ENCODE assay signal across 10 cellular contexts in the genomic region with DNA sequence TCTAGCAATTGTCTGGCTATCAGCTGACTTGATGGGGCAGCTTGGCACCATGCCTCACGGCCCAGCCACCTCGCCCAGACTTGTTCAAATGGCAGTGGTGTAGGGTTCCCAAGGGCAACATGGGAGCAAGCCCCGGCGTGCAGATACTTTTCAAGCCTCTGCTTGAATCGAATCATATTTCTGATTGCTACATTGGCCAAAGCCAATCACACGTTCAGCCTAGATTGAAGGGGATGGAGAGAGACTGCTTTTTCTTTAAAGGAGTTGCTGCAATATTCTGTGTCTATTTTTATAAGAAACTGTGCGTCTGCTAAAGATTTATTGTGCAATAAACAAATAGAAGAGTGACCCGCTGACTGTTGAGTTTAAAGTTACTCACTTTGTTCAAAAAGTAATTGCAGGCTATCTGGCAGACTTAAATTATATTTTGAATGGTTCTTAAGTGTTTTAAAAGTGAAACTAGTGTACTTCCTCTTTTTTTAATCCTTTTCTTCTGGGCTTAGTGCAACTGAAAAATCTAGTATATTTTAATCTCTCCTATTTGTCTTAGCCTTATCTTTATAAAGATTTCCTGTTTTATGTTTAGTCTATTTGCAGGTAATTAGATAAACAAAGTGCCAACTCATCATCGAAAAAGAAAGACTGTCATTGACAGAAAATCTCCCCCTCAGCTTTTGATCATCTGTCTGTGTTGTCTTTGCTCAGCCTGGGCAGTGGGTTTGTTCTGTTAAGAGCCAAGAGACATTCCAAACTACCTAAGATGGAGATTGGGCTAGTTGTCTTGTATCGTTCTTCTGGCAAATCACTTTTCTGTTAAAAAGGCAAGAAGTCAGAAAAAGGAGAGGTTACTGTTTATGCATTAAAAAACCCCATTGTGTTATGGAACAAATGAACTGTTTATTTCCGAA.
A peak's percentile ranks its signal among the peaks of the same experiment; 100 is the strongest.
DNase-seq lines count a peak whose midpoint lies in the region; ATAC-seq, FAIRE-seq and TF ChIP-seq lines count a peak whose summit lies in the region.
"Had no signal": no experiment of that assay in that cellular context is flagged by ENCODE, and none has a peak within 500 bp of the region (broad histone marks: within the 10 kb centered on the region; RNA-seq: fewer than 3 reads in every experiment).

No MANE protein-coding gene starts in this region.

- no peak for TF ChIP-seq CTCF in smooth muscle cell (IDR thresholded peaks at IDR 0.05; ENCODE audit: borderline replicate concordance, insufficient read depth, poor library complexity, severe bottlenecking)

- POLR2A ChIA-PET in T-cell (lab: Charles Lee) = no interaction called here

- peaks cover 12 to 23% of the 10 kb centered on the region in 2 donors for H3K27me3 Mint-ChIP-seq in T-cell

- H3K9ac ChIP-seq in smooth muscle cell (ENCODE audit: low read depth) = no peak overlapping the region

- peaks cover 0 to 5% (median 4%) of the 10 kb centered on the region in 3 donors for H3K9me3 Mint-ChIP-seq in T-cell

- FAIRE-seq in endometrium (lab: Jason Lieb, UNC) = peak; percentile 26
- FAIRE-seq: endothelial cell of umbilical vein had no signal

- intact Hi-C loops in head of caudate nucleus (cut with DNase I) = no loop called here

- peak overlapping the region; percentile 61 for H3K4me2 ChIP-seq in smooth muscle cell

- peak overlapping the region; percentile 34 for H3K4me3 ChIP-seq in smooth muscle cell

- no peaks in the 10 kb centered on the region for H4K20me1 ChIP-seq in smooth muscle cell (ENCODE audit: low read depth)

- ATAC-seq in HG02852 (IDR thresholded peaks at IDR 0.05; ENCODE audit: unreplicated experiment) (peak; percentile 75), T-cell (replicated peaks in 1 of 4) (no peak)

- H3K36me3 Mint-ChIP-seq in T-cell = no peaks in the 10 kb centered on the region

- H3K79me2 ChIP-seq in smooth muscle cell (ENCODE audit: low read depth) = no peaks in the 10 kb centered on the region

- peak overlapping the region in 1 of 2 donors; percentile 49 for H3K27ac Mint-ChIP-seq in T-cell

- WGBS in smooth muscle cell (ENCODE audit: low lambda C conversion rate) = 67% methylated on average over 11 of the region's 11 CpGs

- H3K9me3 ChIP-seq in smooth muscle cell (replicated peaks; ENCODE audit: low read depth) = peaks cover 3% of the 10 kb centered on the region

- no peak overlapping the region for H3K27ac ChIP-seq in smooth muscle cell (ENCODE audit: low read depth)
- H3K27ac ChIP-seq: HL-60 had no signal

- CTCF ChIA-PET in T-cell (lab: Charles Lee) = no interaction called here

- no peaks in the 10 kb centered on the region for H3K27me3 ChIP-seq in smooth muscle cell (ENCODE audit: low read depth)

- no peaks in the 10 kb centered on the region for H3F3A ChIP-seq in smooth muscle cell (ENCODE audit: low read depth)

- H3K4me1 Mint-ChIP-seq in T-cell = peaks cover 2 to 5% (median 2%) of the 10 kb centered on the region in 3 donors

- H3K4me3 Mint-ChIP-seq in T-cell = no peak overlapping the region

- peak; percentile 75 for DNase-seq in EH (ENCODE audit: low read depth)
- peak; percentile 55 for DNase-seq in NCI-H2227 treated with DMSO at 0.1 percent for 48 hours (lab: John Stamatoyannopoulos, UW)
- no peak for DNase-seq in smooth muscle cell (lab: John Stamatoyannopoulos, UW; ENCODE audit: unreplicated experiment)
- DNase-seq in activated CD4-positive, alpha-beta T cell treated with anti-CD3 and anti-CD28 coated beads for 4 hours = no peak
- no peak for DNase-seq in T-cell
- DNase-seq in head of caudate nucleus = no peak

- H3K36me3 ChIP-seq in smooth muscle cell (ENCODE audit: low read depth) = peaks cover 8% of the 10 kb centered on the region

- no peaks in the 10 kb centered on the region for H3K4me1 ChIP-seq in smooth muscle cell (ENCODE audit: low read depth)

- peak overlapping the region; percentile 15 for H2AFZ ChIP-seq in smooth muscle cell (ENCODE audit: low read depth)

Comparison
In these comparisons a context has a peak if more than half of its experiments do, and no peak if none do; other contexts are left out.
1. DNase-seq: peak in EH (single experiment) and NCI-H2227 treated with DMSO at 0.1 percent for 48 hours (single experiment); none in smooth muscle cell (single experiment), activated CD4-positive, alpha-beta T cell treated with anti-CD3 and anti-CD28 coated beads for 4 hours (0 of 2), T-cell (0 of 34) and head of caudate nucleus (0 of 42).